In genomic region chr16:839643-840408, GRCh38 we compare ENCODE assay signal across 22 cellular contexts. TPM values are rescaled to one million over a fixed set of nuclear protein-coding genes. Genes with fewer than 3 reads are reported as not detected.
"Had no signal": no experiment of that assay in that cellular context is flagged by ENCODE, and none has a peak within 500 bp of the region (broad histone marks: within the 10 kb centered on the region; RNA-seq: fewer than 3 reads in every experiment).

No MANE protein-coding gene starts in this region.

- H3K27ac Mint-ChIP-seq: activated naive CD8-positive, alpha-beta T cell treated with anti-CD3 and anti-CD28 coated beads, Interleukin-2, amount 10 ng/mL, durations not matched to agents 7 days and 5 days; activated T-helper 1 cell treated with anti-CD3 and anti-CD28 coated beads, Interleukin-12 subunit alpha, Interleukin-12 subunit beta, Interleukin-2, Interleukin-4 antibody, amounts not matched to agents 30 ng/mL and 10 ng/mL and 1 ng/mL, durations not matched to agents 14 hours and 24 hours and 36 hours; brain; memory B cell; natural killer cell; stimulated activated naive CD8-positive, alpha-beta T cell treated with anti-CD3 and anti-CD28 coated beads, Interleukin-15, Interleukin-2, amounts not matched to agents 100 ng/mL and 50 ng/mL, for 24 hours had no signal

- H3K9me3 ChIP-seq: colonic mucosa had no signal

- H3K4me1 ChIP-seq: colonic mucosa, esophagus muscularis mucosa, left lung, right atrium auricular region, suprapubic skin had no signal

- H3K27me3 ChIP-seq: colonic mucosa, hepatocyte, right atrium auricular region had no signal

- ATAC-seq: left lung, natural killer cell had no signal

- H3K4me2 ChIP-seq: hepatocyte, smooth muscle cell had no signal

- H3K27me3 Mint-ChIP-seq: activated naive CD8-positive, alpha-beta T cell treated with anti-CD3 and anti-CD28 coated beads, Interleukin-2, amount 10 ng/mL, durations not matched to agents 7 days and 5 days; brain; stimulated activated naive CD8-positive, alpha-beta T cell treated with anti-CD3 and anti-CD28 coated beads, Interleukin-15, Interleukin-2, amounts not matched to agents 100 ng/mL and 50 ng/mL, for 24 hours had no signal

- H3K36me3 Mint-ChIP-seq: activated naive CD8-positive, alpha-beta T cell treated with anti-CD3 and anti-CD28 coated beads, Interleukin-2, amount 10 ng/mL, durations not matched to agents 7 days and 5 days; memory B cell; natural killer cell had no signal

- H3K4me3 ChIP-seq: colonic mucosa, esophagus muscularis mucosa, hepatocyte, left lung, right atrium auricular region, smooth muscle cell, suprapubic skin had no signal

- DNase-seq: activated CD4-positive, alpha-beta T cell treated with anti-CD3 and anti-CD28 coated beads, Interleukin-2, amount 50 U/mL, for 1 hour; activated naive CD4-positive, alpha-beta T cell; activated naive CD8-positive, alpha-beta T cell treated with anti-CD3 and anti-CD28 coated beads, Interleukin-2, amount 10 ng/mL, durations not matched to agents 7 days and 5 days; central memory CD4-positive, alpha-beta T cell; colonic mucosa; islet precursor cell; natural killer cell; trophoblast cell had no signal

- H3K4me3 Mint-ChIP-seq: activated naive CD8-positive, alpha-beta T cell treated with anti-CD3 and anti-CD28 coated beads, Interleukin-2, amount 10 ng/mL, durations not matched to agents 7 days and 5 days; activated T-helper 1 cell treated with anti-CD3 and anti-CD28 coated beads, Interleukin-12 subunit alpha, Interleukin-12 subunit beta, Interleukin-2, Interleukin-4 antibody, amounts not matched to agents 30 ng/mL and 10 ng/mL and 1 ng/mL, durations not matched to agents 14 hours and 24 hours and 36 hours; brain; memory B cell; natural killer cell; stimulated activated naive CD8-positive, alpha-beta T cell treated with anti-CD3 and anti-CD28 coated beads, Interleukin-15, Interleukin-2, amounts not matched to agents 100 ng/mL and 50 ng/mL, for 24 hours had no signal

- H3K27ac ChIP-seq: colonic mucosa, esophagus muscularis mucosa, hepatocyte, left lung, right atrium auricular region, suprapubic skin had no signal

- H3K4me1 Mint-ChIP-seq: activated naive CD8-positive, alpha-beta T cell treated with anti-CD3 and anti-CD28 coated beads, Interleukin-2, amount 10 ng/mL, durations not matched to agents 7 days and 5 days; memory B cell; natural killer cell had no signal

- H3K36me3 ChIP-seq: colonic mucosa, esophagus muscularis mucosa, left lung, right atrium auricular region, suprapubic skin had no signal

RNA-seq across cellular contexts. Expression of gene GNG13, which starts 39.3 kb away (rescaled TPM):
- total RNA-seq: activated CD8-positive, alpha-beta memory T cell treated with anti-CD3 and anti-CD28 coated beads for 36 hours; activated naive CD8-positive, alpha-beta T cell treated with anti-CD3 and anti-CD28 coated beads, Interleukin-2, amount 10 ng/mL, durations not matched to agents 7 days and 5 days; activated T-helper 1 cell treated with anti-CD3 and anti-CD28 coated beads, Interleukin-12 subunit alpha, Interleukin-12 subunit beta, Interleukin-2, Interleukin-4 antibody, amounts not matched to agents 30 ng/mL and 10 ng/mL and 1 ng/mL, durations not matched to agents 14 hours and 24 hours and 36 hours; esophagus muscularis mucosa; glomerular endothelial cell; hepatocyte; left lung; mucosa of gallbladder; natural killer cell; posterior vena cava; right atrium auricular region; smooth muscle cell; suprapubic skin had no signal
- polyA plus RNA-seq: hepatocyte, smooth muscle cell had no signal
